In the genomic region with DNA sequence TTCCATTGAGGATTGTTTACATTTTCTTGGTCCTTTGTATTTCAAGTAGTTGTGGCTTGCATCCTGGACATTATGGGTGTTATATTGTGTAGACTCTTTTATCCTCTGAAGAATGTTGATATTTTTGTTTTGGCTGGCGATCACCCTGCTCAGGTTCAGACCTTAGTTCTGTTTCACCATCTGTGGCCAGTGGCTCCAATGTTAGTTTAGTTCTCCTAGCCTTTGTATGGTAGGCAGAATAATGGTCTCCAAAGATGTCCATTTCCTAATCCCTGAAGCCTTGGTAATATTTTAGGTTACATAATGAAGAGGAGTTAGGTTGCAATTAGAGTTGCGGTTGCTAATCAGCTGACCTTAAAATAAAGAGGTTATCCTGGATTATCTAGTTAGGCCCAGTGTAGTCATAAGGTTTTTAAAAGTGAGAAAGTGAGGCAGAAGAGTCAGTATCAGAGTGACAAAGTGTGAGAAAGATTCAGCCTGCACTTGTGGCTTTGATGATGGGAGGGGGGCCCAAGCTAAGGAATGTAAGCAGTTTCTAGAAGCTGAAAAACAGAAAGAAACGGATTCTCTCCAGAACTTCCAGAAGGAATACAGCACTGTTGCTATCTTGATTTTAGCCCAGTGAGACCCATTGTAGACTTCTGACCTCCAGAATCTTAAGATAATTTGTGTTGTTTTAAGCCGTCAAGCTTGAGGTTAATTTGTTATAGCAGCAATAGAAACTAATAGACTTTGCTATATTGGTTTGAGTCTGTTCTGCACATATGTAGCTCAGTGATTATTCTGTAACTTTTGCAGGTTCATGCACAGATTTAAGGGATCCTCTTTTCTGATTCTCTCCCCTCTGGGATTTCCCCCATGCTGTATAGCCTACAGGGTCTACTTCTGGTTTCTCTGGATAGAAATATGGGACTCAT, we compare ENCODE assay signal across 7 cellular contexts. TPM values are rescaled to one million over a fixed set of nuclear protein-coding genes. Genes with fewer than 3 reads are reported as not detected.
DNase-seq lines count a peak whose midpoint lies in the region; ATAC-seq lines count a peak whose summit lies in the region.

No MANE protein-coding gene starts in this region.

- no peak overlapping the region for H3K18ac ChIP-seq in mesenchymal stem cell (ENCODE audit: low read depth in 1 of 2, low read length in 2 of 2)

- H3K27ac ChIP-seq in mesenchymal stem cell (ENCODE audit: low read length, poor library complexity, severe bottlenecking), result peak overlapping the region; percentile 36

- no peak overlapping the region for H3K9ac ChIP-seq in mesenchymal stem cell (ENCODE audit: low read length)

- no peak overlapping the region for H2BK5ac ChIP-seq in mesenchymal stem cell (ENCODE audit: low read depth, low read length, poor library complexity, severe bottlenecking)

- WGBS in mesenchymal stem cell, result 86% methylated on average over 4 of the region's 4 CpGs

- H3K14ac ChIP-seq in mesenchymal stem cell (ENCODE audit: low read length in 2 of 2), result no peak overlapping the region

- H4K8ac ChIP-seq in mesenchymal stem cell (ENCODE audit: low read length), result no peak overlapping the region

- DNase-seq in mesenchymal stem cell (no peak), hippocampal formation (lab: John Stamatoyannopoulos, UW) (no peak), glomerular visceral epithelial cell (ENCODE audit: extremely low spot score) (no peak), NCI-H1436 treated with DMSO at 0.1 percent for 48 hours (lab: John Stamatoyannopoulos, UW) (no peak)

- peaks cover 2% of the 10 kb centered on the region for H3K4me1 ChIP-seq in mesenchymal stem cell (ENCODE audit: control insufficient read depth, insufficient read depth, low read depth, low read length)

- no peak overlapping the region for H3K4ac ChIP-seq in mesenchymal stem cell (ENCODE audit: low read depth in 1 of 2, low read length in 2 of 2)

- H3K4me3 ChIP-seq in mesenchymal stem cell (ENCODE audit: insufficient read depth in 1 of 2, low read depth in 1 of 2, low read length in 2 of 2), result no peak overlapping the region

- H2AK5ac ChIP-seq in mesenchymal stem cell (ENCODE audit: low read length, severe bottlenecking), result peak overlapping the region; percentile 66

- H3K23ac ChIP-seq in mesenchymal stem cell (ENCODE audit: low read length in 2 of 2), result no peak overlapping the region

- no peaks in the 10 kb centered on the region for H3K9me3 ChIP-seq in mesenchymal stem cell (ENCODE audit: control insufficient read depth, low read length)

- peaks cover 1% of the 10 kb centered on the region for H3K79me1 ChIP-seq in mesenchymal stem cell (replicated peaks; ENCODE audit: low read length, poor library complexity, severe bottlenecking)

- no peaks in the 10 kb centered on the region for H3K27me3 ChIP-seq in mesenchymal stem cell (ENCODE audit: control insufficient read depth in 1 of 2, insufficient read depth in 1 of 2, low read length in 2 of 2)

- no peak overlapping the region for H3K4me2 ChIP-seq in mesenchymal stem cell (ENCODE audit: low read length, poor library complexity, severe bottlenecking)

- H2BK12ac ChIP-seq in mesenchymal stem cell (ENCODE audit: low read length in 2 of 2), result no peak overlapping the region

- no peak overlapping the region for H2BK15ac ChIP-seq in mesenchymal stem cell (ENCODE audit: low read depth, poor library complexity, severe bottlenecking)

- no peak overlapping the region for H4K91ac ChIP-seq in mesenchymal stem cell (ENCODE audit: low read length)

- H2AFZ ChIP-seq in mesenchymal stem cell (ENCODE audit: low read depth, low read length), result no peak overlapping the region

- ATAC-seq in GM18519 (IDR thresholded peaks at IDR 0.05; ENCODE audit: low FRiP score, unreplicated experiment) (peak; percentile 40), GM21526 (IDR thresholded peaks at IDR 0.05; ENCODE audit: low FRiP score, unreplicated experiment) (peak; percentile 38), HG03575 (IDR thresholded peaks at IDR 0.05; ENCODE audit: extremely low read depth, insufficient number of reproducible peaks, low FRiP score, unreplicated experiment) (peak; percentile 15)

- no peak overlapping the region for H2BK120ac ChIP-seq in mesenchymal stem cell (ENCODE audit: low read depth, low read length)

- no peaks in the 10 kb centered on the region for H3K36me3 ChIP-seq in mesenchymal stem cell (ENCODE audit: control insufficient read depth in 1 of 2, insufficient read depth in 2 of 2, low read depth in 1 of 2, low read length in 2 of 2)

RNA-seq across cellular contexts. Expression of gene LNPEP, which starts 21.5 kb away (rescaled TPM):
- polyA plus RNA-seq in mesenchymal stem cell (2013, experiment 1 of 2), result 10.2 TPM
- 10.3 TPM for polyA plus RNA-seq in mesenchymal stem cell (2013, experiment 2 of 2)
